Comparison of ENCODE assay signal across 26 cellular contexts in the genomic region with DNA sequence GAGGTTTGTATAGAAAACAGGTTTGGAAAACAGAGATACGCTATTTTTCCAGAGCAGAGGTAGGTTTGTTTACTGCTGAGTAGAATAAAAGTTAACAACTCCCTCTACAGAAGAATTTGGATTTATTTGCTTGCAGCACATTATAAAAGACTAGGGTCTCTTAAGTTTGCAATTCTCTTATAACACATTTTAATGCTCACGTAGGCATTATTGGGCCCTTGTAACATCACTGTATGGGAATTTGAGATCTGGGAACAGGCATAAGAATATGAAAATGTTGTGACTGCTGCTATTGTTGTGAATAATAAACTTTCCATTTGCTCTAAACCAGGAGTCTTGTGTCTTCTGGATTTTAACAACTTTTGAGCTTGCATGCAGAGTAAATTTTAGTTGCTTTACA.
"Had no signal": no experiment of that assay in that cellular context is flagged by ENCODE, and none has a peak within 500 bp of the region (broad histone marks: within the 10 kb centered on the region; RNA-seq: fewer than 3 reads in every experiment).

No MANE protein-coding gene starts in this region.

- DNase-seq: colonic mucosa; cortex of kidney; dermis blood vessel endothelial cell; dorsolateral prefrontal cortex; effector CD4-positive, alpha-beta T cell; effector CD8-positive, alpha-beta T cell; effector memory CD4-positive, alpha-beta T cell; effector memory CD8-positive, alpha-beta T cell; endodermal cell; erythroblast; esophagus squamous epithelium; foreskin fibroblast; foreskin keratinocyte; foreskin melanocyte; gastrocnemius medialis; glutamatergic neuron; head of caudate nucleus; heart left ventricle; heart right ventricle had no signal

- H3K27me3 ChIP-seq: colonic mucosa, dorsolateral prefrontal cortex, esophagus muscularis mucosa, esophagus squamous epithelium, foreskin keratinocyte, gastrocnemius medialis, gastroesophageal sphincter, heart left ventricle, heart right ventricle, hepatocyte had no signal

- H3K4me3 ChIP-seq: colonic mucosa, coronary artery, dorsolateral prefrontal cortex, esophagus muscularis mucosa, esophagus squamous epithelium, gastrocnemius medialis, gastroesophageal sphincter, heart left ventricle, heart right ventricle, hepatocyte had no signal

- H3K27ac ChIP-seq: colonic mucosa, coronary artery, dorsolateral prefrontal cortex, epithelial cell of prostate, esophagus muscularis mucosa, esophagus squamous epithelium, foreskin keratinocyte, gastrocnemius medialis, gastroesophageal sphincter, heart left ventricle, heart right ventricle, hepatocyte had no signal

- H3K9me3 ChIP-seq: colonic mucosa, gastrocnemius medialis, gastroesophageal sphincter had no signal

- H3K79me2 ChIP-seq: hepatocyte had no signal

- FAIRE-seq: endothelial cell of umbilical vein had no signal

- H3K4me1 ChIP-seq: colonic mucosa, esophagus muscularis mucosa, esophagus squamous epithelium, foreskin keratinocyte, gastrocnemius medialis, gastroesophageal sphincter, heart left ventricle, heart right ventricle had no signal

- ATAC-seq: effector memory CD8-positive, alpha-beta T cell; esophagus mucosa; foreskin keratinocyte; gastrocnemius medialis; gastroesophageal sphincter; heart left ventricle; heart right ventricle had no signal

- H3K4me2 ChIP-seq: hepatocyte had no signal

- H2AFZ ChIP-seq: hepatocyte had no signal

- H3K36me3 ChIP-seq: colonic mucosa, esophagus muscularis mucosa, esophagus squamous epithelium, gastrocnemius medialis, gastroesophageal sphincter, heart left ventricle, heart right ventricle had no signal
